In genomic region chr2:195501746-195502145, GRCh38 we compare ENCODE assay signal across 16 cellular contexts.
"Had no signal": no experiment of that assay in that cellular context is flagged by ENCODE, and none has a peak within 500 bp of the region (broad histone marks: within the 10 kb centered on the region; RNA-seq: fewer than 3 reads in every experiment).

No MANE protein-coding gene starts in this region.

- H3K4me1 ChIP-seq: esophagus squamous epithelium, psoas muscle, testis, tibial nerve had no signal

- H3K27me3 ChIP-seq: esophagus squamous epithelium, testis, tibial nerve had no signal

- H3K4me3 ChIP-seq: esophagus squamous epithelium, psoas muscle, testis, tibial nerve had no signal

- DNase-seq: effector memory CD4-positive, alpha-beta T cell; esophagus squamous epithelium; foreskin fibroblast; kidney; left colon; left ventricle myocardium superior; naive thymus-derived CD4-positive, alpha-beta T cell; nephron progenitor cell; psoas muscle; stimulated activated CD4-positive, alpha-beta T cell treated with anti-CD3 and anti-CD28 coated beads, Interleukin-2, amount 100 ng/mL, for 24 hours; stimulated activated CD4-positive, alpha-beta T cell treated with anti-CD3 and anti-CD28 coated beads, Interleukin-4, amount 100 ng/mL, for 4 hours; stimulated activated naive B cell treated with anti-CD40 and anti-IgM and Interleukin-4, amounts not matched to agents 10 μg/mL and 1 μg/mL and 100 μg/mL, for 72 hours; stimulated activated naive CD8-positive, alpha-beta T cell treated with anti-CD3 and anti-CD28 coated beads, Interleukin-15, amount 100 ng/mL, for 72 hours; testis had no signal

- H3K27ac ChIP-seq: esophagus squamous epithelium, psoas muscle, testis, tibial nerve had no signal

- H3K9me3 ChIP-seq: esophagus squamous epithelium, psoas muscle, testis, tibial nerve had no signal

- ATAC-seq: left colon; left ventricle myocardium superior; naive thymus-derived CD4-positive, alpha-beta T cell; psoas muscle; sciatic nerve; stimulated activated naive B cell treated with anti-CD40 and anti-IgM and Interleukin-4, amounts not matched to agents 10 μg/mL and 1 μg/mL and 100 μg/mL, for 72 hours; stimulated activated naive CD8-positive, alpha-beta T cell treated with anti-CD3 and anti-CD28 coated beads, Interleukin-15, amount 100 ng/mL, for 72 hours had no signal

- H3K36me3 ChIP-seq: esophagus squamous epithelium, tibial nerve had no signal
